In genomic region chr9:133844876-133845658, GRCh38 we compare ENCODE assay signal across 9 cellular contexts.
A peak's percentile ranks its signal among the peaks of the same experiment; 100 is the strongest.
DNase-seq lines count a peak whose midpoint lies in the region; ATAC-seq and TF ChIP-seq lines count a peak whose summit lies in the region.
"Had no signal": no experiment of that assay in that cellular context is flagged by ENCODE, and none has a peak within 500 bp of the region (broad histone marks: within the 10 kb centered on the region; RNA-seq: fewer than 3 reads in every experiment).

No MANE protein-coding gene starts in this region.

- H3K4me3 ChIP-seq in esophagus muscularis mucosa (peak overlapping the region in 3 of 4 donors; percentile 17 to 24 (median 22)), testis (no peak overlapping the region)

- peak; percentile 82 to 85 for DNase-seq in SHP77 (lab: John Stamatoyannopoulos, UW)
- no peak for DNase-seq in esophagus muscularis mucosa (ENCODE audit: extremely low spot score)
- DNase-seq in memory B cell (ENCODE audit: low spot score in 2 of 2), result no peak
- peak; percentile 37 for DNase-seq in testis
- no peak for DNase-seq in activated CD8-positive, alpha-beta memory T cell treated with anti-CD3 and anti-CD28 coated beads, Interleukin-2, amount 50 U/mL, for 48 hours
- no peak for DNase-seq in osteocyte (ENCODE audit: extremely low spot score, unreplicated experiment)
- no peak for DNase-seq in activated effector memory CD4-positive, alpha-beta T cell treated with Interleukin-2 at 50 U/mL for 16 hours
- DNase-seq: NCI-H526 had no signal

- TF ChIP-seq POLR2A in esophagus muscularis mucosa (IDR thresholded peaks at IDR 0.05; ENCODE audit: low read depth) (no peak), testis (IDR thresholded peaks at IDR 0.05) (no peak)

- H3K27ac ChIP-seq in esophagus muscularis mucosa (replicated peaks in 1 of 4) (peak overlapping the region in 3 of 4 donors; percentile 43 to 54 (median 49)), testis (peak overlapping the region in 1 of 2 donors; percentile 8)

- no peak for TF ChIP-seq CTCF in esophagus muscularis mucosa (IDR thresholded peaks at IDR 0.05)
- TF ChIP-seq CTCF in testis (IDR thresholded peaks at IDR 0.05), result no peak
- TF ChIP-seq CTCF in osteocyte (IDR thresholded peaks at IDR 0.05), result no peak

- H3K4me1 ChIP-seq in esophagus muscularis mucosa, result peaks cover 16 to 23% (median 18%) of the 10 kb centered on the region in 4 donors
- no peaks in the 10 kb centered on the region for H3K4me1 ChIP-seq in testis

- no peak for TF ChIP-seq EP300 in esophagus muscularis mucosa (IDR thresholded peaks at IDR 0.05)

- no peaks in the 10 kb centered on the region for H3K9me3 ChIP-seq in esophagus muscularis mucosa
- no peaks in the 10 kb centered on the region for H3K9me3 ChIP-seq in testis

- intact Hi-C loops in esophagus muscularis mucosa (cut with DNase I) (no loop called here), testis (cut with DNase I; ENCODE audit: low total_unique reads) (no loop called here)

- H3K9me3 Mint-ChIP-seq in memory B cell (no peaks in the 10 kb centered on the region), osteocyte (ENCODE audit: unreplicated experiment) (no peaks in the 10 kb centered on the region)

- H3K27me3 Mint-ChIP-seq in memory B cell (no peaks in the 10 kb centered on the region), osteocyte (ENCODE audit: unreplicated experiment) (no peaks in the 10 kb centered on the region)

- no peaks in the 10 kb centered on the region for H3K27me3 ChIP-seq in esophagus muscularis mucosa
- H3K27me3 ChIP-seq in testis, result no peaks in the 10 kb centered on the region

- WGBS in esophagus muscularis mucosa, result 62% methylated on average over 16 of the region's 31 CpGs
- 66 to 69% methylated on average over 12 to 29 of the region's 31 CpGs for WGBS in testis, 2 donors

- no peak overlapping the region for H3K4me3 Mint-ChIP-seq in memory B cell
- H3K4me3 Mint-ChIP-seq in osteocyte (ENCODE audit: unreplicated experiment), result no peak overlapping the region

- H3K36me3 Mint-ChIP-seq in memory B cell (peaks cover 5% of the 10 kb centered on the region), osteocyte (ENCODE audit: unreplicated experiment) (no peaks in the 10 kb centered on the region)

- peaks cover 27% of the 10 kb centered on the region for H3K4me1 Mint-ChIP-seq in memory B cell
- H3K4me1 Mint-ChIP-seq in osteocyte (ENCODE audit: unreplicated experiment), result peaks cover 49% of the 10 kb centered on the region

- peak overlapping the region; percentile 35 for H3K27ac Mint-ChIP-seq in memory B cell
- no peak overlapping the region for H3K27ac Mint-ChIP-seq in osteocyte (ENCODE audit: unreplicated experiment)

- ATAC-seq in memory B cell (ENCODE audit: low read depth), result no peak
- ATAC-seq in GM21367 (IDR thresholded peaks at IDR 0.05; ENCODE audit: unreplicated experiment), result no peak

- H3K36me3 ChIP-seq in esophagus muscularis mucosa (no peaks in the 10 kb centered on the region), testis (ENCODE audit: low read depth, missing control alignments) (no peaks in the 10 kb centered on the region)

Comparison
In these comparisons a context has a peak if more than half of its experiments do, and no peak if none do; other contexts are left out.
1. DNase-seq: peak in SHP77 (2 of 2) and testis (single experiment); none in esophagus muscularis mucosa (single experiment), memory B cell (0 of 2), activated CD8-positive, alpha-beta memory T cell treated with anti-CD3 and anti-CD28 coated beads, Interleukin-2, amount 50 U/mL, for 48 hours (single experiment), osteocyte (single experiment) and activated effector memory CD4-positive, alpha-beta T cell treated with Interleukin-2 at 50 U/mL for 16 hours (single experiment).
2. H3K4me3 ChIP-seq: peak in esophagus muscularis mucosa (3 of 4); none in testis (0 of 2).